ENCODE assay signal across 1 cellular context in the genomic region with DNA sequence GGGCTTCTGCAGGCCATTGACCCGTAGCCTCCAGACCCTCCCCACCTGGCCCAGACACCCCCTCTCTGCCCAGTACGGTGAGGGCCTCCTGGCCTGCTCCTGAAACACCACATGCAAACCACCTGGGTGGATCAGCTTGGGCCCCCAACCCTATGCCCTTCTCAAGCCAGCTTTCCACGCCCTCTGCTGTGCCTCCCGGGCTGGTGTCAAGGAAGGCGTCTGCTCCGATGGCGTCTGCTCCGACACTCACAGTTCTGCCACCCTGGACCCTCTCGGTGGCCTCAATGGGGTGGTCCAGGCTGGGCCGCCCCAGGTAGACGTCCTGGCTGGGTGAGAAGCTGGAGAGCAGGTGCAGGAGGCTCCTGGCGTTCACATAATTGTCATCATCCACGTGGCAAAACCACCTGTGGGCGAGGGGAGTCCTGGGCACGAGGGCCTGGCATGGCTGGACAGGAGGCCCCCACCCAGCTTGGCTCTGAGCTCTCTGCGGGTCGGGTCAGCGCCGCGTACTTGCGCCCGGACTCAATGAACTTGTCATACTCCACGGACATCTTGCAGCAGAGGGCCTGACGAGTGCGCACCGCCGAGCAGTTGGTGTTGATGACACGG.
TF ChIP-seq lines count a peak whose summit lies in the region.

No MANE protein-coding gene starts in this region.

TF ChIP-seq in liver, 16 proteins besides CTCF, POLR2A, EP300 and RAD21 (continued from another document):
- TF ChIP-seq, protein P1, sequence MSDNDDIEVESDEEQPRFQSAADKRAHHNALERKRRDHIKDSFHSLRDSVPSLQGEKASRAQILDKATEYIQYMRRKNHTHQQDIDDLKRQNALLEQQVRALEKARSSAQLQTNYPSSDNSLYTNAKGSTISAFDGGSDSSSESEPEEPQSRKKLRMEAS (IDR thresholded peaks at IDR 0.05) = no peak
- no peak for TF ChIP-seq FOXA2 (IDR thresholded peaks at IDR 0.05)
